Comparison of ENCODE assay signal across 16 cellular contexts in genomic region chr6:57182017-57182432, GRCh38. TPM values are rescaled to one million over a fixed set of nuclear protein-coding genes. Genes with fewer than 3 reads are reported as not detected.
DNase-seq lines count a peak whose midpoint lies in the region; ATAC-seq and TF ChIP-seq lines count a peak whose summit lies in the region.
"Had no signal": no experiment of that assay in that cellular context is flagged by ENCODE, and none has a peak within 500 bp of the region (broad histone marks: within the 10 kb centered on the region; RNA-seq: fewer than 3 reads in every experiment).

No MANE protein-coding gene starts in this region.

- H3K9me3 ChIP-seq in lung (ENCODE audit: control insufficient read depth in 2 of 2, insufficient read depth in 1 of 2, low read length in 1 of 2) (no peaks in the 10 kb centered on the region), stomach smooth muscle (ENCODE audit: control insufficient read depth in 2 of 2, low read length in 2 of 2) (no peaks in the 10 kb centered on the region), endodermal cell (ENCODE audit: control insufficient read depth, low read length) (no peaks in the 10 kb centered on the region)

- H3K9ac ChIP-seq in stomach smooth muscle (ENCODE audit: low read length in 2 of 2) (no peak overlapping the region), endodermal cell (ENCODE audit: extremely low read depth, low read length, poor library complexity, severe bottlenecking) (no peak overlapping the region)

- peak overlapping the region; percentile 81 for H3K27ac Mint-ChIP-seq in activated naive CD4-positive, alpha-beta T cell treated with anti-CD3 and anti-CD28 coated beads, Interleukin-2, amount 50 U/mL, for 24 hours
- peak overlapping the region; percentile 39 for H3K27ac Mint-ChIP-seq in activated T-helper 2 cell treated with anti-CD3 and anti-CD28 coated beads, Interferon-gamma antibody, Interleukin-2, Interleukin-4, amounts not matched to agents 10 μg/mL and 5 μg/mL and 100 μg/mL, durations not matched to agents 14 hours and 24 hours and 36 hours
- no peak overlapping the region for H3K27ac Mint-ChIP-seq in endodermal cell

- peaks cover 11% of the 10 kb centered on the region for H3K4me1 Mint-ChIP-seq in activated naive CD4-positive, alpha-beta T cell treated with anti-CD3 and anti-CD28 coated beads, Interleukin-2, amount 50 U/mL, for 24 hours
- peaks cover 31% of the 10 kb centered on the region for H3K4me1 Mint-ChIP-seq in activated T-helper 2 cell treated with anti-CD3 and anti-CD28 coated beads, Interferon-gamma antibody, Interleukin-2, Interleukin-4, amounts not matched to agents 10 μg/mL and 5 μg/mL and 100 μg/mL, durations not matched to agents 14 hours and 24 hours and 36 hours (ENCODE audit: low read depth)
- no peaks in the 10 kb centered on the region for H3K4me1 Mint-ChIP-seq in endodermal cell

- TF ChIP-seq CTCF in lung (IDR thresholded peaks at IDR 0.05; ENCODE audit: control extremely low read depth, extremely low read depth) (no peak), endodermal cell (conservative IDR thresholded peaks at IDR 0.05) (no peak)

- 74 to 83% methylated on average over 2 of the region's 2 CpGs for WGBS in lung, 2 donors
- 97 to 100% methylated on average over 1 to 2 of the region's 2 CpGs for WGBS in endodermal cell (ENCODE audit: insufficient coverage in 1 of 2, insufficient read length in 1 of 2), 2 experiments

- no peak for DNase-seq in activated naive CD4-positive, alpha-beta T cell treated with anti-CD3 and anti-CD28 coated beads, Interleukin-2, amount 50 U/mL, for 16 hours
- DNase-seq in activated T-helper 2 cell treated with anti-CD3 and anti-CD28 coated beads, Interferon-gamma antibody, Interleukin-2, Interleukin-4, amounts not matched to agents 10 μg/mL and 5 μg/mL and 100 μg/mL, durations not matched to agents 14 hours and 24 hours and 36 hours (ENCODE audit: low spot score), result no peak
- DNase-seq in lung (ENCODE audit: low spot score), result no peak
- no peak for DNase-seq in anterior cingulate cortex (lab: John Stamatoyannopoulos, UW)
- DNase-seq in endodermal cell, result no peak
- DNase-seq: ACHN; central memory CD4-positive, alpha-beta T cell; head of caudate nucleus; kidney; NCI-H1048; NK-92 treated with Interleukin-12 subunit alpha and Interleukin-12 subunit beta, amount 100 ng/mL, for 24 hours; SIG-M5; stimulated activated CD4-positive, alpha-beta T cell treated with anti-CD3 and anti-CD28 coated beads, Interleukin-4, amount 100 ng/mL, for 1 hour had no signal

- no peaks in the 10 kb centered on the region for H3K27me3 Mint-ChIP-seq in activated naive CD4-positive, alpha-beta T cell treated with anti-CD3 and anti-CD28 coated beads, Interleukin-2, amount 50 U/mL, for 24 hours
- H3K27me3 Mint-ChIP-seq in activated T-helper 2 cell treated with anti-CD3 and anti-CD28 coated beads, Interferon-gamma antibody, Interleukin-2, Interleukin-4, amounts not matched to agents 10 μg/mL and 5 μg/mL and 100 μg/mL, durations not matched to agents 14 hours and 24 hours and 36 hours (ENCODE audit: low read depth), result no peaks in the 10 kb centered on the region
- no peaks in the 10 kb centered on the region for H3K27me3 Mint-ChIP-seq in endodermal cell (ENCODE audit: insufficient read depth)

- no peaks in the 10 kb centered on the region for H3K9me3 Mint-ChIP-seq in activated naive CD4-positive, alpha-beta T cell treated with anti-CD3 and anti-CD28 coated beads, Interleukin-2, amount 50 U/mL, for 24 hours
- H3K9me3 Mint-ChIP-seq in activated T-helper 2 cell treated with anti-CD3 and anti-CD28 coated beads, Interferon-gamma antibody, Interleukin-2, Interleukin-4, amounts not matched to agents 10 μg/mL and 5 μg/mL and 100 μg/mL, durations not matched to agents 14 hours and 24 hours and 36 hours, result no peaks in the 10 kb centered on the region
- H3K9me3 Mint-ChIP-seq in endodermal cell, result no peaks in the 10 kb centered on the region

- H3K36me3 Mint-ChIP-seq in activated naive CD4-positive, alpha-beta T cell treated with anti-CD3 and anti-CD28 coated beads, Interleukin-2, amount 50 U/mL, for 24 hours, result peaks cover 6% of the 10 kb centered on the region
- H3K36me3 Mint-ChIP-seq in activated T-helper 2 cell treated with anti-CD3 and anti-CD28 coated beads, Interferon-gamma antibody, Interleukin-2, Interleukin-4, amounts not matched to agents 10 μg/mL and 5 μg/mL and 100 μg/mL, durations not matched to agents 14 hours and 24 hours and 36 hours (ENCODE audit: low read depth), result peaks cover 74% of the 10 kb centered on the region
- peaks cover 44% of the 10 kb centered on the region for H3K36me3 Mint-ChIP-seq in endodermal cell (ENCODE audit: low read depth)

- intact Hi-C loops in activated T-helper 2 cell treated with anti-CD3 and anti-CD28 coated beads, Interferon-gamma antibody, Interleukin-2, Interleukin-4, amounts not matched to agents 10 μg/mL and 5 μg/mL and 100 μg/mL, durations not matched to agents 14 hours and 24 hours and 36 hours (cut with micrococcal nuclease), result no loop called here

- peak; percentile 34 for ATAC-seq in lung (ENCODE audit: insufficient read depth, low FRiP score)
- no peak for ATAC-seq in GM21515 (IDR thresholded peaks at IDR 0.05; ENCODE audit: unreplicated experiment)

- H3K36me3 ChIP-seq in lung (ENCODE audit: control insufficient read depth in 2 of 2, insufficient read depth in 2 of 2, low read length in 2 of 2), result peaks cover 7 to 9% of the 10 kb centered on the region in 2 donors
- peaks cover 22 to 27% of the 10 kb centered on the region in 2 donors for H3K36me3 ChIP-seq in stomach smooth muscle (ENCODE audit: control insufficient read depth in 2 of 2, insufficient read depth in 2 of 2, low read length in 2 of 2)
- peaks cover 49% of the 10 kb centered on the region for H3K36me3 ChIP-seq in endodermal cell (ENCODE audit: control insufficient read depth, insufficient read depth, low read length)

- no peak overlapping the region for H3K4me3 ChIP-seq in lung
- H3K4me3 ChIP-seq in stomach smooth muscle (ENCODE audit: low read length in 2 of 2), result no peak overlapping the region
- no peak overlapping the region for H3K4me3 ChIP-seq in endodermal cell (ENCODE audit: low read length)

- H3K27me3 ChIP-seq in lung (ENCODE audit: control insufficient read depth, insufficient read depth) (no peaks in the 10 kb centered on the region), stomach smooth muscle (ENCODE audit: control insufficient read depth in 1 of 2, insufficient read depth in 2 of 2, low read length in 2 of 2) (no peaks in the 10 kb centered on the region), endodermal cell (ENCODE audit: control insufficient read depth, insufficient read depth, low read length, poor library complexity, severe bottlenecking) (no peaks in the 10 kb centered on the region)

- peaks cover 0 to 6% of the 10 kb centered on the region in 2 donors for H3K4me1 ChIP-seq in lung (ENCODE audit: control insufficient read depth in 2 of 2, insufficient read depth in 2 of 2, low read length in 2 of 2)
- peaks cover 3% of the 10 kb centered on the region for H3K4me1 ChIP-seq in stomach smooth muscle (ENCODE audit: control insufficient read depth, insufficient read depth, low read length)
- no peaks in the 10 kb centered on the region for H3K4me1 ChIP-seq in endodermal cell (ENCODE audit: control insufficient read depth, insufficient read depth, low read length)

- H3K27ac ChIP-seq in lung (ENCODE audit: low read depth in 1 of 2, low read length in 1 of 2) (peak overlapping the region; percentile 29 to 31), stomach smooth muscle (ENCODE audit: low read length) (peak overlapping the region; percentile 62), endodermal cell (ENCODE audit: low read depth, low read length) (no peak overlapping the region)

- no peak overlapping the region for H3K4me3 Mint-ChIP-seq in activated naive CD4-positive, alpha-beta T cell treated with anti-CD3 and anti-CD28 coated beads, Interleukin-2, amount 50 U/mL, for 24 hours
- no peak overlapping the region for H3K4me3 Mint-ChIP-seq in activated T-helper 2 cell treated with anti-CD3 and anti-CD28 coated beads, Interferon-gamma antibody, Interleukin-2, Interleukin-4, amounts not matched to agents 10 μg/mL and 5 μg/mL and 100 μg/mL, durations not matched to agents 14 hours and 24 hours and 36 hours (ENCODE audit: low read depth)
- H3K4me3 Mint-ChIP-seq in endodermal cell, result no peak overlapping the region

RNA-seq across cellular contexts. Expression of gene BAG2, which starts 9.9 kb away (rescaled TPM):
- 13.6 and 14.3 TPM in 2 replicates for total RNA-seq in activated T-helper 2 cell treated with anti-CD3 and anti-CD28 coated beads, Interferon-gamma antibody, Interleukin-2, Interleukin-4, amounts not matched to agents 10 μg/mL and 5 μg/mL and 100 μg/mL, durations not matched to agents 14 hours and 24 hours and 36 hours
- total RNA-seq in lung, result 1 to 10 TPM; 6.9 to 8.0 TPM
- polyA plus RNA-seq in lung, result 1 to 10 TPM; 2.4 to 2.6 TPM
- 1 to 10 TPM; 2.5 to 2.9 TPM for total RNA-seq in endodermal cell
- 2.8 TPM for polyA plus RNA-seq in endodermal cell (2013, experiment 1 of 2)
- 2.6 TPM for polyA plus RNA-seq in endodermal cell (2013, experiment 2 of 2)

RNA-seq across cellular contexts. Expression of gene RAB23, which starts 40.1 kb away (rescaled TPM):
- 4.8 and 5.1 TPM in 2 replicates for total RNA-seq in activated T-helper 2 cell treated with anti-CD3 and anti-CD28 coated beads, Interferon-gamma antibody, Interleukin-2, Interleukin-4, amounts not matched to agents 10 μg/mL and 5 μg/mL and 100 μg/mL, durations not matched to agents 14 hours and 24 hours and 36 hours
- 10 to 100 TPM in 1 of 2 donors, 1 to 10 TPM in 1; 9.2 to 26.7 TPM for total RNA-seq in lung
- polyA plus RNA-seq in lung, result 1 to 10 TPM; 4.2 to 4.7 TPM
- 10 to 100 TPM; 21.0 to 29.8 TPM for total RNA-seq in endodermal cell
- 22.2 TPM for polyA plus RNA-seq in endodermal cell (2013, experiment 1 of 2)
- 21.1 TPM for polyA plus RNA-seq in endodermal cell (2013, experiment 2 of 2)
